In the genomic region with DNA sequence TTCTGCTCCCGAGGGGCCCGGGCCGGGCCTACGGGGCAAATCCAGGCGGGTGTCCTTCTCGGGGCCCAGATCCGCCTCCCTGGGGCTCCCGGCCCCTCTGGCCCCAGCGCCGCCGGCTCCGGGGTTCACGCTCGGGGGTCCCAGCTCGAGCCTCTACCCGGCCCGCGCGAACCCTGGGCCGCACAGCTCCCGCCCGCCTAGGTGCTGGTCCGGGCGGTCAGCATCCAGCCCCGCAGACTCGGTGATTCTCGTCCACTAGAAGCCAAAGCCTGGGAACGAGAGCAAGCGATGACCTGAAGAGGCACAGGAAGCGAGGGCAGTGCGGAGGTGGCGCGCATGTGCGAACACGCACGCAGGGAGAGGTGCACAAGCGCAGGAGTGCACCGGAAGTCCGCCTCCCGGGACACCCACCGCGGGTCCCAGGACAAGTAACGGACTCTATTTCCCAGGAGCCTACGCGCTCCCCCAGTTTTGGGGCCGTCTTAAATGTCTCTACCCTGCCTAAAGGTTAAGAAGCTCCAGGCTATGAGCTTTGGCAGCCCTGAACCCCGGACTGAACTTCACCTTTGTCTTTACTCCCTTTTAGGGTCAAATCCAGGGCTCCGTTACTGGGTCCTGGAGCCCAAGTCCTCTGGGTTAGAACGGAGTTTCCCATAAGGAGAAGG, we compare ENCODE assay signal across 1 cellular context.
TF ChIP-seq lines count a peak whose summit lies in the region.

POM121C (minus strand) TSS at position 321 of the 665 bp plus-strand sequence. CDS start 44,803 bp downstream, outside the sequence.

TF ChIP-seq in HepG2, 621 proteins besides CTCF, POLR2A, EP300 and RAD21 (continued from another document and continues in another):
- TF ChIP-seq ZBTB38 (CRISPR knock-in tag; IDR thresholded peaks at IDR 0.05) (peak; percentile 72), DMAP1 (CRISPR knock-in tag; IDR thresholded peaks at IDR 0.05) (peak; percentile 52; the same call in 1 of the 2 replicates), HNRNPLL (IDR thresholded peaks at IDR 0.05; ENCODE audit: low read depth, low read length, poor library complexity, severe bottlenecking) (peak; percentile 96), ZNF83 (CRISPR knock-in tag; IDR thresholded peaks at IDR 0.05; ENCODE audit: borderline replicate concordance) (0 out of 2 replicates have a peak, but pooled peaks have one; percentile 56), ZNF761 (CRISPR knock-in tag; conservative IDR thresholded peaks at IDR 0.05) (peak; percentile 73), ZNF121 (CRISPR knock-in tag; IDR thresholded peaks at IDR 0.05) (0 out of 2 replicates have a peak, but pooled peaks have one; percentile 19), AGO1 (IDR thresholded peaks at IDR 0.05; ENCODE audit: low read depth, low read length, poor library complexity, severe bottlenecking) (peak; percentile 55), SRY (CRISPR knock-in tag; IDR thresholded peaks at IDR 0.05) (peak; percentile 73; the same call in 1 of the 2 replicates), CCDC6 (CRISPR knock-in tag; IDR thresholded peaks at IDR 0.05) (peak; percentile 81; the same call in 1 of the 2 replicates), TGIF2 (CRISPR knock-in tag; IDR thresholded peaks at IDR 0.05) (0 out of 2 replicates have a peak, but pooled peaks have one; percentile 56), ZBTB34 (CRISPR knock-in tag; IDR thresholded peaks at IDR 0.05) (0 out of 2 replicates have a peak, but pooled peaks have one; percentile 13), HIVEP1 (CRISPR knock-in tag; IDR thresholded peaks at IDR 0.05) (peak; percentile 60; the same call in 1 of the 2 replicates), ZNF598 (CRISPR knock-in tag; IDR thresholded peaks at IDR 0.05; ENCODE audit: borderline replicate concordance) (peak; percentile 64; the same call in 1 of the 2 replicates), ZFP36L1 (CRISPR knock-in tag; IDR thresholded peaks at IDR 0.05) (peak; percentile 81), ZSCAN21 (CRISPR knock-in tag; IDR thresholded peaks at IDR 0.05; ENCODE audit: borderline replicate concordance) (peak; percentile 84; the same call in 1 of the 2 replicates), ARNT2 (CRISPR knock-in tag; IDR thresholded peaks at IDR 0.05; ENCODE audit: low read depth) (peak; percentile 91; the same call in 1 of the 2 replicates), AKAP8 (CRISPR knock-in tag; IDR thresholded peaks at IDR 0.05) (0 out of 2 replicates have a peak, but pooled peaks have one; percentile 71), TEAD3 (CRISPR knock-in tag; optimal IDR thresholded peaks at IDR 0.05; ENCODE audit: borderline replicate concordance) (peak; percentile 24), FOXC1 (CRISPR knock-in tag; IDR thresholded peaks at IDR 0.05; ENCODE audit: borderline replicate concordance) (0 out of 2 replicates have a peak, but pooled peaks have one; percentile 57), GATAD1 (CRISPR knock-in tag; IDR thresholded peaks at IDR 0.05) (peak; percentile 86), ZNF788 (CRISPR knock-in tag; IDR thresholded peaks at IDR 0.05; ENCODE audit: borderline replicate concordance) (peak; percentile 44; the same call in 1 of the 2 replicates), ZHX1 (CRISPR knock-in tag; IDR thresholded peaks at IDR 0.05; ENCODE audit: low read depth) (peak; percentile 43; the same call in 1 of the 2 replicates), HMGXB4 (CRISPR knock-in tag; IDR thresholded peaks at IDR 0.05; ENCODE audit: borderline replicate concordance in 1 of 2, low read depth in 1 of 2) (peak; percentile 33 to 84; a peak in 3 of 4 replicates), CAMTA2 (CRISPR knock-in tag; IDR thresholded peaks at IDR 0.05; ENCODE audit: borderline replicate concordance) (0 out of 2 replicates have a peak, but pooled peaks have one; percentile 31), PITX1 (CRISPR knock-in tag; IDR thresholded peaks at IDR 0.05) (peak; percentile 21; the same call in 1 of the 2 replicates), ZNF687 (CRISPR knock-in tag; IDR thresholded peaks at IDR 0.05) (peak; percentile 87), ZNF556 (CRISPR knock-in tag; IDR thresholded peaks at IDR 0.05; ENCODE audit: borderline replicate concordance) (peak; percentile 71; the same call in 1 of the 2 replicates), LBX2 (CRISPR knock-in tag; IDR thresholded peaks at IDR 0.05; ENCODE audit: borderline replicate concordance) (peak; percentile 23; the same call in 1 of the 2 replicates), SNAPC2 (CRISPR knock-in tag; IDR thresholded peaks at IDR 0.05) (0 out of 2 replicates have a peak, but pooled peaks have one; percentile 33)
- TF ChIP-seq, protein P1, sequence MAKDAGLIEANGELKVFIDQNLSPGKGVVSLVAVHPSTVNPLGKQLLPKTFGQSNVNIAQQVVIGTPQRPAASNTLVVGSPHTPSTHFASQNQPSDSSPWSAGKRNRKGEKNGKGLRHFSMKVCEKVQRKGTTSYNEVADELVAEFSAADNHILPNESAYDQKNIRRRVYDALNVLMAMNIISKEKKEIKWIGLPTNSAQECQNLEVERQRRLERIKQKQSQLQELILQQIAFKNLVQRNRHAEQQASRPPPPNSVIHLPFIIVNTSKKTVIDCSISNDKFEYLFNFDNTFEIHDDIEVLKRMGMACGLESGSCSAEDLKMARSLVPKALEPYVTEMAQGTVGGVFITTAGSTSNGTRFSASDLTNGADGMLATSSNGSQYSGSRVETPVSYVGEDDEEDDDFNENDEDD (CRISPR knock-in tag; IDR thresholded peaks at IDR 0.05; ENCODE audit: borderline replicate concordance), result peak; percentile 43; the same call in 1 of the 2 replicates
- TF ChIP-seq, protein P2, sequence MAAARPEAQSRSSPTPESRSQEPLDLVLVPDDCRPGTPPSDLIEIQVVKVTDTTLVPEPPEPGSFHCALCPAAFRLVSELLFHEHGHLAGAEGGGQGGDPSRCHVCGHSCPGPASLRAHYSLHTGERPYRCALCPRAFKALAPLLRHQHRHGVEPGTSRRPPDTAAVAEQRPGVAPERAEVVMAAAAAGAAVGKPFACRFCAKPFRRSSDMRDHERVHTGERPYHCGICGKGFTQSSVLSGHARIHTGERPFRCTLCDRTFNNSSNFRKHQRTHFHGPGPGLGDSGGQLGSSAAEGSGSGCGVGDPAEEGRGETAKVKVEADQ (CRISPR knock-in tag; IDR thresholded peaks at IDR 0.05; ENCODE audit: borderline replicate concordance), result peak; percentile 80; the same call in 1 of the 2 replicates
- TF ChIP-seq, protein P3, sequence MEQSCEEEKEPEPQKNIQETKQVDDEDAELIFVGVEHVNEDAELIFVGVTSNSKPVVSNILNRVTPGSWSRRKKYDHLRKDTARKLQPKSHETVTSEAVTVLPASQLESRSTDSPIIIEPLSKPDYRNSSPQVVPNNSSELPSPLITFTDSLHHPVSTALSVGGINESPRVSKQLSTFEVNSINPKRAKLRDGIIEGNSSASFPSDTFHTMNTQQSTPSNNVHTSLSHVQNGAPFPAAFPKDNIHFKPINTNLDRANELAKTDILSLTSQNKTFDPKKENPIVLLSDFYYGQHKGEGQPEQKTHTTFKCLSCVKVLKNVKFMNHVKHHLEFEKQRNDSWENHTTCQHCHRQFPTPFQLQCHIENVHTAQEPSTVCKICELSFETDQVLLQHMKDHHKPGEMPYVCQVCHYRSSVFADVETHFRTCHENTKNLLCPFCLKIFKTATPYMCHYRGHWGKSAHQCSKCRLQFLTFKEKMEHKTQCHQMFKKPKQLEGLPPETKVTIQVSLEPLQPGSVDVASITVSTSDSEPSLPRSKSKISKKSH (CRISPR knock-in tag; IDR thresholded peaks at IDR 0.05; ENCODE audit: borderline replicate concordance), result 0 out of 2 replicates have a peak, but pooled peaks have one; percentile 59
